Comparison of ENCODE assay signal across 9 cellular contexts in genomic region chr1:173122958-173123852, GRCh38.
A peak's percentile ranks its signal among the peaks of the same experiment; 100 is the strongest.
DNase-seq lines count a peak whose midpoint lies in the region; ATAC-seq and TF ChIP-seq lines count a peak whose summit lies in the region.
"Had no signal": no experiment of that assay in that cellular context is flagged by ENCODE, and none has a peak within 500 bp of the region (broad histone marks: within the 10 kb centered on the region; RNA-seq: fewer than 3 reads in every experiment).

No MANE protein-coding gene starts in this region.

- WGBS in right lobe of liver (ENCODE audit: insufficient coverage, low coverage, low lambda C conversion rate, missing lambda C conversion rate): 7% methylated on average over 12 of the region's 12 CpGs

- intact Hi-C loops in right lobe of liver (cut with DNase I): no loop called here

- no peak for TF ChIP-seq POLR2A in right lobe of liver (IDR thresholded peaks at IDR 0.05)

- H3K27me3 ChIP-seq in NT2/D1 (ENCODE audit: insufficient read depth, insufficient read length): no peaks in the 10 kb centered on the region
- no peaks in the 10 kb centered on the region for H3K27me3 ChIP-seq in right lobe of liver

- no peaks in the 10 kb centered on the region for H3K4me1 Mint-ChIP-seq in activated CD8-positive, alpha-beta memory T cell treated with anti-CD3 and anti-CD28 coated beads, Interleukin-2, amount 10 ng/mL, durations not matched to agents 7 days and 5 days
- H3K4me1 Mint-ChIP-seq in activated naive CD8-positive, alpha-beta T cell treated with anti-CD3 and anti-CD28 coated beads for 36 hours: peaks cover 12% of the 10 kb centered on the region

- H3K36me3 Mint-ChIP-seq in activated CD8-positive, alpha-beta memory T cell treated with anti-CD3 and anti-CD28 coated beads, Interleukin-2, amount 10 ng/mL, durations not matched to agents 7 days and 5 days: no peaks in the 10 kb centered on the region
- no peaks in the 10 kb centered on the region for H3K36me3 Mint-ChIP-seq in activated naive CD8-positive, alpha-beta T cell treated with anti-CD3 and anti-CD28 coated beads for 36 hours

- H3K27me3 Mint-ChIP-seq in activated CD8-positive, alpha-beta memory T cell treated with anti-CD3 and anti-CD28 coated beads, Interleukin-2, amount 10 ng/mL, durations not matched to agents 7 days and 5 days: no peaks in the 10 kb centered on the region
- no peaks in the 10 kb centered on the region for H3K27me3 Mint-ChIP-seq in activated naive CD8-positive, alpha-beta T cell treated with anti-CD3 and anti-CD28 coated beads for 36 hours
- H3K27me3 Mint-ChIP-seq: stimulated activated naive CD8-positive, alpha-beta T cell treated with anti-CD3 and anti-CD28 coated beads, Interleukin-15, Interleukin-2, amounts not matched to agents 100 ng/mL and 50 ng/mL, for 24 hours had no signal

- peaks cover 7% of the 10 kb centered on the region for H3K4me1 ChIP-seq in NT2/D1 (ENCODE audit: insufficient read depth, insufficient read length)
- H3K4me1 ChIP-seq in right lobe of liver: peaks cover 0 to 40% (median 12%) of the 10 kb centered on the region in 4 donors

- no peaks in the 10 kb centered on the region for H3K9me3 Mint-ChIP-seq in activated CD8-positive, alpha-beta memory T cell treated with anti-CD3 and anti-CD28 coated beads, Interleukin-2, amount 10 ng/mL, durations not matched to agents 7 days and 5 days (ENCODE audit: low read depth)
- peaks cover 2% of the 10 kb centered on the region for H3K9me3 Mint-ChIP-seq in activated naive CD8-positive, alpha-beta T cell treated with anti-CD3 and anti-CD28 coated beads for 36 hours
- H3K9me3 Mint-ChIP-seq: stimulated activated naive CD8-positive, alpha-beta T cell treated with anti-CD3 and anti-CD28 coated beads, Interleukin-15, Interleukin-2, amounts not matched to agents 100 ng/mL and 50 ng/mL, for 24 hours had no signal

- DNase-seq in NT2/D1 (ENCODE audit: low read depth, low spot score): peak; percentile 67
- peak; percentile 54 for DNase-seq in ecto neural progenitor cell (ENCODE audit: low spot score)
- DNase-seq in right lobe of liver: peak; percentile 75 to 84 (median 80)
- DNase-seq in substantia nigra (lab: John Stamatoyannopoulos, UW): peak in 25 of 49 donors; percentile 1 to 50 (median 17)
- no peak for DNase-seq in activated CD8-positive, alpha-beta memory T cell treated with anti-CD3 and anti-CD28 coated beads, Interleukin-2, amount 10 ng/mL, durations not matched to agents 7 days and 5 days
- no peak for DNase-seq in activated naive CD8-positive, alpha-beta T cell treated with anti-CD3 and anti-CD28 coated beads for 36 hours

- H3K27ac ChIP-seq in right lobe of liver (peak overlapping the region; percentile 75 to 90 (median 82)), substantia nigra (ENCODE audit: low read depth, low read length, poor library complexity, severe bottlenecking) (no peak overlapping the region)

- no peak overlapping the region for H3K9ac ChIP-seq in NT2/D1 (ENCODE audit: insufficient read length, low read depth)

- ATAC-seq in GM19324 (IDR thresholded peaks at IDR 0.05; ENCODE audit: low FRiP score, unreplicated experiment) (peak; percentile 71), right lobe of liver (peak; percentile 83 to 92 (median 87)), GM21390 (IDR thresholded peaks at IDR 0.05; ENCODE audit: unreplicated experiment) (no peak)
- ATAC-seq in activated CD8-positive, alpha-beta memory T cell treated with anti-CD3 and anti-CD28 coated beads, Interleukin-2, amount 10 ng/mL, durations not matched to agents 7 days and 5 days: no peak

- H3K9me3 ChIP-seq in NT2/D1 (ENCODE audit: insufficient read depth, low read length) (no peaks in the 10 kb centered on the region), right lobe of liver (no peaks in the 10 kb centered on the region)

- no peak overlapping the region for H3K27ac Mint-ChIP-seq in activated CD8-positive, alpha-beta memory T cell treated with anti-CD3 and anti-CD28 coated beads, Interleukin-2, amount 10 ng/mL, durations not matched to agents 7 days and 5 days
- no peak overlapping the region for H3K27ac Mint-ChIP-seq in activated naive CD8-positive, alpha-beta T cell treated with anti-CD3 and anti-CD28 coated beads for 36 hours
- H3K27ac Mint-ChIP-seq: stimulated activated naive CD8-positive, alpha-beta T cell treated with anti-CD3 and anti-CD28 coated beads, Interleukin-15, Interleukin-2, amounts not matched to agents 100 ng/mL and 50 ng/mL, for 24 hours had no signal

- H3K36me3 ChIP-seq in NT2/D1 (ENCODE audit: insufficient read depth, insufficient read length, low read length): no peaks in the 10 kb centered on the region
- no peaks in the 10 kb centered on the region for H3K36me3 ChIP-seq in right lobe of liver

- TF ChIP-seq CTCF in right lobe of liver (IDR thresholded peaks at IDR 0.05): peak in 1 of 4 donors; percentile 12

- H3K4me3 ChIP-seq in NT2/D1 (ENCODE audit: insufficient read length, low read depth): no peak overlapping the region
- H3K4me3 ChIP-seq in right lobe of liver: peak overlapping the region in 2 of 3 donors; percentile 11 to 28

- CTCF ChIA-PET in activated CD8-positive, alpha-beta memory T cell treated with anti-CD3 and anti-CD28 coated beads, Interleukin-2, amount 10 ng/mL, durations not matched to agents 7 days and 5 days (lab: Charles Lee): no interaction called here

- H3K4me3 Mint-ChIP-seq in activated CD8-positive, alpha-beta memory T cell treated with anti-CD3 and anti-CD28 coated beads, Interleukin-2, amount 10 ng/mL, durations not matched to agents 7 days and 5 days: no peak overlapping the region
- no peak overlapping the region for H3K4me3 Mint-ChIP-seq in activated naive CD8-positive, alpha-beta T cell treated with anti-CD3 and anti-CD28 coated beads for 36 hours
- H3K4me3 Mint-ChIP-seq: stimulated activated naive CD8-positive, alpha-beta T cell treated with anti-CD3 and anti-CD28 coated beads, Interleukin-15, Interleukin-2, amounts not matched to agents 100 ng/mL and 50 ng/mL, for 24 hours had no signal

Comparison
In these comparisons a context has a peak if more than half of its experiments do, and no peak if none do; other contexts are left out.
1. ATAC-seq: peak in GM19324 (single experiment) and right lobe of liver (4 of 4); none in GM21390 (single experiment) and activated CD8-positive, alpha-beta memory T cell treated with anti-CD3 and anti-CD28 coated beads, Interleukin-2, amount 10 ng/mL, durations not matched to agents 7 days and 5 days (single experiment).
2. DNase-seq: peak in NT2/D1 (single experiment), ecto neural progenitor cell (single experiment), right lobe of liver (3 of 3) and substantia nigra (25 of 49); none in activated CD8-positive, alpha-beta memory T cell treated with anti-CD3 and anti-CD28 coated beads, Interleukin-2, amount 10 ng/mL, durations not matched to agents 7 days and 5 days (single experiment) and activated naive CD8-positive, alpha-beta T cell treated with anti-CD3 and anti-CD28 coated beads for 36 hours (single experiment).